ENCODE assay signal across 9 cellular contexts in genomic region chr20:25685276-25686080, GRCh38. TPM values are rescaled to one million over a fixed set of nuclear protein-coding genes. Genes with fewer than 3 reads are reported as not detected.
DNase-seq lines count a peak whose midpoint lies in the region; ATAC-seq lines count a peak whose summit lies in the region.
"Had no signal": no experiment of that assay in that cellular context is flagged by ENCODE, and none has a peak within 500 bp of the region (broad histone marks: within the 10 kb centered on the region; RNA-seq: fewer than 3 reads in every experiment).

No MANE protein-coding gene starts in this region.

- H3K27me3 ChIP-seq in skeletal muscle tissue (ENCODE audit: control insufficient read depth in 3 of 3, insufficient read depth in 3 of 3, low read length in 3 of 3): no peaks in the 10 kb centered on the region

- no peaks in the 10 kb centered on the region for H3K27me3 Mint-ChIP-seq in T-helper 2 cell treated with Interferon-gamma antibody and Interleukin-4, amounts not matched to agents 5 μg/mL and 100 μg/mL, for 36 hours (ENCODE audit: low read depth)

- DNase-seq in DMS 273 (lab: John Stamatoyannopoulos, UW; ENCODE audit: unreplicated experiment): peak; percentile 69
- no peak for DNase-seq in DMS 273 treated with DMSO at 0.1 percent for 48 hours (lab: John Stamatoyannopoulos, UW)
- peak; percentile 89 for DNase-seq in NAMALWA (ENCODE audit: low spot score)
- no peak for DNase-seq in T-helper 2 cell treated with Interferon-gamma antibody and Interleukin-4, amounts not matched to agents 5 μg/mL and 100 μg/mL, for 36 hours (ENCODE audit: low spot score)
- DNase-seq in hippocampal formation (lab: John Stamatoyannopoulos, UW): no peak
- no peak for DNase-seq in activated naive CD4-positive, alpha-beta T cell (lab: John Stamatoyannopoulos, UW)

- peaks cover 5% of the 10 kb centered on the region for H3K9me3 Mint-ChIP-seq in T-helper 2 cell treated with Interferon-gamma antibody and Interleukin-4, amounts not matched to agents 5 μg/mL and 100 μg/mL, for 36 hours

- H3K4me3 Mint-ChIP-seq in T-helper 2 cell treated with Interferon-gamma antibody and Interleukin-4, amounts not matched to agents 5 μg/mL and 100 μg/mL, for 36 hours: no peak overlapping the region

- H3K4me1 ChIP-seq in skeletal muscle tissue (ENCODE audit: control insufficient read depth in 3 of 3, insufficient read depth in 3 of 3, low read length in 3 of 3): peaks cover 15 to 19% (median 19%) of the 10 kb centered on the region in 3 donors

- no peak overlapping the region for H3K27ac Mint-ChIP-seq in T-helper 2 cell treated with Interferon-gamma antibody and Interleukin-4, amounts not matched to agents 5 μg/mL and 100 μg/mL, for 36 hours

- H3K9me3 ChIP-seq in skeletal muscle tissue (ENCODE audit: control insufficient read depth in 3 of 3, low read length in 3 of 3): no peaks in the 10 kb centered on the region

- peaks cover 9% of the 10 kb centered on the region for H3K4me1 Mint-ChIP-seq in T-helper 2 cell treated with Interferon-gamma antibody and Interleukin-4, amounts not matched to agents 5 μg/mL and 100 μg/mL, for 36 hours (ENCODE audit: low read depth)

- no peak overlapping the region for H3K4me3 ChIP-seq in skeletal muscle tissue (ENCODE audit: low read length in 3 of 3)

- H3K36me3 ChIP-seq in skeletal muscle tissue (ENCODE audit: control insufficient read depth in 3 of 3, insufficient read depth in 3 of 3, low read length in 3 of 3): peaks cover 5 to 14% (median 13%) of the 10 kb centered on the region in 3 donors

- peak overlapping the region in 1 of 3 donors; percentile 46 for H3K9ac ChIP-seq in skeletal muscle tissue (ENCODE audit: low read depth in 1 of 3, low read length in 3 of 3)

- ATAC-seq in HG02759 (IDR thresholded peaks at IDR 0.05; ENCODE audit: unreplicated experiment): peak; percentile 95

- peak overlapping the region; percentile 26 for H3K27ac ChIP-seq in skeletal muscle tissue (ENCODE audit: low read depth, low read length)
- H3K27ac ChIP-seq: 22Rv1 had no signal

- H3K36me3 Mint-ChIP-seq in T-helper 2 cell treated with Interferon-gamma antibody and Interleukin-4, amounts not matched to agents 5 μg/mL and 100 μg/mL, for 36 hours (ENCODE audit: low read depth): peaks cover 32% of the 10 kb centered on the region

RNA-seq across cellular contexts. Expression of gene ZNF337, which starts 11.2 kb away (rescaled TPM):
- 16.2 TPM for total RNA-seq in skeletal muscle tissue

Comparison
In these comparisons a context has a peak if more than half of its experiments do, and no peak if none do; other contexts are left out.
1. DNase-seq: peak in DMS 273 (single experiment) and NAMALWA (single experiment); none in DMS 273 treated with DMSO at 0.1 percent for 48 hours (single experiment), T-helper 2 cell treated with Interferon-gamma antibody and Interleukin-4, amounts not matched to agents 5 μg/mL and 100 μg/mL, for 36 hours (single experiment), hippocampal formation (0 of 2) and activated naive CD4-positive, alpha-beta T cell (0 of 4).